ENCODE assay signal across 30 cellular contexts in the genomic region with DNA sequence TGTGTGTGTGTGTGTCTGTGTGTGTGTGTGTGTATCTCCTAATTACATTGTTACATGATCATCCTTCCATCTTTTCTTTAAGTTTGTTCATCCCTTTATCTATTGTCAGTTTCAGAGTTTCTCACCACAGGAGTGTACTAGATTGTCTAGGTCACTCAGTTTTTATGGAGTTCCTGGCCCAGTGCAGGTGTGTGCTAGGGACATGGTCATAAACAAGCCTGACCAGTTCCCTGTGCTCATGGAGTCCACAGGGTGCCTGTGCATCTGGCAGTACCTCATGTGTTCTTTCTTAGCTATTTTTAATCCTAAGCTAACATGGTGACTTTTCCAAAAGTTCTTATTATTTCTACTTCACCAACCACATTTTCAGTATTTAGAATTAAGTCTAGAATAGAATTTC.
"Had no signal": no experiment of that assay in that cellular context is flagged by ENCODE, and none has a peak within 500 bp of the region (broad histone marks: within the 10 kb centered on the region; RNA-seq: fewer than 3 reads in every experiment).

No MANE protein-coding gene starts in this region.

- H3K4me3 ChIP-seq: body of pancreas, cardiac muscle cell, heart left ventricle, suprapubic skin, uterus had no signal

- H3K9me3 Mint-ChIP-seq: effector memory CD8-positive, alpha-beta T cell; immature natural killer cell had no signal

- H3K27me3 Mint-ChIP-seq: activated T-cell treated with anti-CD3 and anti-CD28 coated beads, Interleukin-2, amount 50 U/mL, for 24 hours; effector memory CD8-positive, alpha-beta T cell; naive thymus-derived CD8-positive, alpha-beta T cell; stimulated activated naive B cell treated with anti-CD40 and anti-IgM and Interleukin-4, amounts not matched to agents 10 μg/mL and 1 μg/mL and 100 μg/mL, for 72 hours; type B pancreatic cell had no signal

- H3K27me3 ChIP-seq: body of pancreas, cardiac muscle cell, heart left ventricle, suprapubic skin, uterus had no signal

- H3K4me3 Mint-ChIP-seq: activated T-cell treated with anti-CD3 and anti-CD28 coated beads, Interleukin-2, amount 50 U/mL, for 24 hours; effector memory CD8-positive, alpha-beta T cell; immature natural killer cell; naive thymus-derived CD8-positive, alpha-beta T cell; neural crest cell; stimulated activated naive B cell treated with anti-CD40 and anti-IgM and Interleukin-4, amounts not matched to agents 10 μg/mL and 1 μg/mL and 100 μg/mL, for 72 hours; T-helper 2 cell treated with Interferon-gamma antibody and Interleukin-4, amounts not matched to agents 5 μg/mL and 100 μg/mL, for 36 hours; type B pancreatic cell had no signal

- H3K27ac ChIP-seq: body of pancreas, cardiac muscle cell, heart left ventricle, suprapubic skin, uterus had no signal

- DNase-seq: activated CD4-positive, alpha-beta T cell treated with anti-CD3 and anti-CD28 coated beads for 48 hours; activated CD4-positive, alpha-beta T cell treated with anti-CD3 and anti-CD28 coated beads, Interleukin-2, amount 50 U/mL, for 48 hours; activated CD8-positive, alpha-beta memory T cell treated with anti-CD3 and anti-CD28 coated beads, Interleukin-2, amount 50 U/mL, for 48 hours; activated naive CD4-positive, alpha-beta T cell; activated T-cell treated with anti-CD3 and anti-CD28 coated beads, Interleukin-2, amount 50 U/mL, for 24 hours; aorta; body of pancreas; cerebellar nuclear complex; cortex of kidney; effector memory CD8-positive, alpha-beta T cell; foreskin fibroblast; heart left ventricle; hypothalamus; immature natural killer cell; kidney; midbrain; naive thymus-derived CD8-positive, alpha-beta T cell; nucleus accumbens; right cardiac atrium; stimulated activated CD4-positive, alpha-beta T cell treated with anti-CD3 and anti-CD28 coated beads, Interleukin-15, amount 100 ng/mL, for 24 hours; stimulated activated CD4-positive, alpha-beta T cell treated with anti-CD3 and anti-CD28 coated beads, Interleukin-2, amount 100 ng/mL, for 24 hours; stimulated activated naive B cell treated with anti-CD40 and anti-IgM and Interleukin-4, amounts not matched to agents 10 μg/mL and 1 μg/mL and 100 μg/mL, for 72 hours; T-helper 1 cell; uterus had no signal

- H3K36me3 ChIP-seq: cardiac muscle cell, suprapubic skin, uterus had no signal

- H3K4me1 ChIP-seq: body of pancreas, uterus had no signal

- H3K27ac Mint-ChIP-seq: activated naive CD4-positive, alpha-beta T cell treated with anti-CD3 and anti-CD28 coated beads, Interleukin-2, amount 50 U/mL, for 72 hours; activated T-cell treated with anti-CD3 and anti-CD28 coated beads, Interleukin-2, amount 50 U/mL, for 24 hours; immature natural killer cell; naive thymus-derived CD8-positive, alpha-beta T cell; stimulated activated naive B cell treated with anti-CD40 and anti-IgM and Interleukin-4, amounts not matched to agents 10 μg/mL and 1 μg/mL and 100 μg/mL, for 72 hours; T-helper 2 cell treated with Interferon-gamma antibody and Interleukin-4, amounts not matched to agents 5 μg/mL and 100 μg/mL, for 36 hours; type B pancreatic cell had no signal

- H3K9me3 ChIP-seq: body of pancreas, suprapubic skin, uterus had no signal

- H3K4me1 Mint-ChIP-seq: neural crest cell had no signal
